In the genomic region with DNA sequence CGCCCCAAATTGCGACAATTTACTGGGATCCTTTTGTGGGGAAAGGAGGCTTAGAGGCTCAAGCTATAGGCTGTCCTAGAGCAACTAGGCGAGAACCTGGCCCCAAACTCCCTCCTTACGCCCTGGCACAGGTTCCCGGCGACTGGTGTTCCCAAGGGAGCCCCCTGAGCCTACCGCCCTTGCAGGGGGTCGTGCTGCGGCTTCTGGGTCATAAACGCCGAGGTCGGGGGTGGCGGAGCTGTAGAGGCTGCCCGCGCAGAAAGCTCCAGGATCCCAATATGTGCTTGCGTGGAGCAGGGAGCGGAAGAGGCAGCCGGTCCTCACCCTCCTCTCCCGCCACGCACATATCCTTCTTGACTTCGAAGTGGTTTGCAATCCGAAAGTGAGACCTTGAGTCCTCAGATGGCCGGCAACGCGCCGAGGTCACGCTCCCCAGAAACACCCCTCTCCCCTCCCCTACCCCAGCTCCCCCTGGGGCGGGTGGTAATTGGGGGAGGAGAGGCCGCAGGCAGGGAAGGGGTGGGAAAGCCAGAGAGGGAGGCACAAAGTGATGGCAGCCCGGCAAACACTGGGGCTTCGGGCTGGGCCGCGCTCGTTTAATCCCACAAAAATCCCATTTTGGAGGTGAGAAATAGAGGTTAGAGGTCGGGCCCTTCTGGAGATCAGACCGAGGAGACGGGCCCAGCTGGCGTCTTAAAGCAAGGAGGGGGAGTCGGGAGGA, we compare ENCODE assay signal across 18 cellular contexts. TPM values are rescaled to one million over a fixed set of nuclear protein-coding genes. Genes with fewer than 3 reads are reported as not detected.
DNase-seq lines count a peak whose midpoint lies in the region; ATAC-seq and TF ChIP-seq lines count a peak whose summit lies in the region.
"Had no signal": no experiment of that assay in that cellular context is flagged by ENCODE, and none has a peak within 500 bp of the region (broad histone marks: within the 10 kb centered on the region; RNA-seq: fewer than 3 reads in every experiment).

No MANE protein-coding gene starts in this region.

- intact Hi-C loops in breast epithelium (cut with DNase I; ENCODE audit: low total_unique reads), result no loop called here
- intact Hi-C loops in MCF 10A (cut with micrococcal nuclease), result loop anchor here (5.0 kb wide), 1 partner anchor 207 kb away; no protein-coding TSS in a partner anchor
- intact Hi-C loops in ascending aorta (cut with DNase I), result no loop called here

- peaks cover 12% of the 10 kb centered on the region for H3K4me1 Mint-ChIP-seq in MCF 10A (ENCODE audit: insufficient read depth, unreplicated experiment)

- ATAC-seq in HG03520 (IDR thresholded peaks at IDR 0.05; ENCODE audit: unreplicated experiment), result no peak
- ATAC-seq: stimulated activated memory B cell treated with anti-CD40 and anti-IgM and Interleukin-4, amounts not matched to agents 10 μg/mL and 1 μg/mL and 100 μg/mL, for 72 hours had no signal

- H3K36me3 Mint-ChIP-seq in MCF 10A (ENCODE audit: insufficient read depth, unreplicated experiment), result no peaks in the 10 kb centered on the region
- H3K36me3 Mint-ChIP-seq: mesothelial cell of epicardium; stimulated activated memory B cell treated with anti-CD40 and anti-IgM and Interleukin-4, amounts not matched to agents 10 μg/mL and 1 μg/mL and 100 μg/mL, for 72 hours had no signal

- peak overlapping the region in 2 of 3 donors; percentile 1 to 49 for H3K4me3 ChIP-seq in breast epithelium
- H3K4me3 ChIP-seq in ascending aorta, result peak overlapping the region; percentile 24 to 28
- H3K4me3 ChIP-seq in suprapubic skin, result peak overlapping the region; percentile 23

- H3K27ac ChIP-seq in breast epithelium (no peak overlapping the region), ascending aorta (no peak overlapping the region), suprapubic skin (no peak overlapping the region)
- H3K27ac ChIP-seq: HL-60 had no signal

- H3K4me3 Mint-ChIP-seq in MCF 10A (ENCODE audit: unreplicated experiment), result no peak overlapping the region
- H3K4me3 Mint-ChIP-seq: mesothelial cell of epicardium; stimulated activated memory B cell treated with anti-CD40 and anti-IgM and Interleukin-4, amounts not matched to agents 10 μg/mL and 1 μg/mL and 100 μg/mL, for 72 hours had no signal

- peaks cover 19 to 100% of the 10 kb centered on the region in 2 donors for H3K27me3 ChIP-seq in breast epithelium
- peaks cover 67% of the 10 kb centered on the region for H3K27me3 ChIP-seq in ascending aorta
- peaks cover 100% of the 10 kb centered on the region for H3K27me3 ChIP-seq in suprapubic skin

- POLR2A ChIA-PET in MCF 10A (lab: Yijun Ruan, JAX), result no interaction called here

- TF ChIP-seq CTCF in breast epithelium (IDR thresholded peaks at IDR 0.05) (no peak), MCF 10A (IDR thresholded peaks at IDR 0.05; ENCODE audit: unreplicated experiment) (no peak), ascending aorta (IDR thresholded peaks at IDR 0.05) (no peak), suprapubic skin (IDR thresholded peaks at IDR 0.05) (no peak)

- TF ChIP-seq POLR2A in breast epithelium (IDR thresholded peaks at IDR 0.05) (no peak), suprapubic skin (IDR thresholded peaks at IDR 0.05) (no peak)

- H3K36me3 ChIP-seq in breast epithelium (no peaks in the 10 kb centered on the region), ascending aorta (no peaks in the 10 kb centered on the region), suprapubic skin (no peaks in the 10 kb centered on the region)

- BruUV-seq in MCF 10A (replicated peaks; lab: Mats Ljungman, UMichigan), result no TSS peak

- 23% methylated on average over 27 of the region's 39 CpGs for WGBS in suprapubic skin

- CTCF ChIA-PET in MCF 10A (lab: Yijun Ruan, JAX), result interaction anchor here (0.7 kb wide), 1 partner anchor 74 kb away, joined by 4 read pairs; no protein-coding TSS in a partner anchor

- DNase-seq in breast epithelium (ENCODE audit: low spot score in 2 of 2), result no peak
- DNase-seq in MCF 10A (ENCODE audit: unreplicated experiment), result no peak
- no peak for DNase-seq in ascending aorta (ENCODE audit: low spot score in 2 of 2)
- DNase-seq in left kidney (ENCODE audit: low read depth, low spot score), result peak; percentile 40
- no peak for DNase-seq in suprapubic skin (ENCODE audit: low spot score in 2 of 2)
- DNase-seq in activated gamma-delta T cell treated with Interleukin-2 at 50 U/mL for 16 hours, result no peak
- no peak for DNase-seq in HCEC 1CT
- DNase-seq: activated CD4-positive, alpha-beta T cell treated with anti-CD3 and anti-CD28 coated beads for 4 hours; AML-193; DMS53; hypothalamus; NCI-H2171; SW 1271 had no signal

- H3K9me3 ChIP-seq in breast epithelium, result no peaks in the 10 kb centered on the region
- H3K9me3 ChIP-seq in ascending aorta, result no peaks in the 10 kb centered on the region
- H3K9me3 ChIP-seq in suprapubic skin, result no peaks in the 10 kb centered on the region

- H3K27me3 Mint-ChIP-seq in MCF 10A (ENCODE audit: insufficient read depth, unreplicated experiment), result no peaks in the 10 kb centered on the region

- H3K4me1 ChIP-seq in breast epithelium, result peaks cover 8 to 24% of the 10 kb centered on the region in 2 donors
- peaks cover 17 to 39% of the 10 kb centered on the region in 2 donors for H3K4me1 ChIP-seq in ascending aorta
- H3K4me1 ChIP-seq in suprapubic skin, result peaks cover 65% of the 10 kb centered on the region

- no peak for TF ChIP-seq EP300 in suprapubic skin (IDR thresholded peaks at IDR 0.05)

- H3K27ac Mint-ChIP-seq in MCF 10A (ENCODE audit: low read depth, unreplicated experiment), result no peak overlapping the region
- H3K27ac Mint-ChIP-seq: mesothelial cell of epicardium; stimulated activated memory B cell treated with anti-CD40 and anti-IgM and Interleukin-4, amounts not matched to agents 10 μg/mL and 1 μg/mL and 100 μg/mL, for 72 hours had no signal

- H3K9me3 Mint-ChIP-seq in MCF 10A (ENCODE audit: unreplicated experiment), result no peaks in the 10 kb centered on the region
- H3K9me3 Mint-ChIP-seq: mesothelial cell of epicardium; stimulated activated memory B cell treated with anti-CD40 and anti-IgM and Interleukin-4, amounts not matched to agents 10 μg/mL and 1 μg/mL and 100 μg/mL, for 72 hours had no signal

RNA-seq across cellular contexts. Expression of a gene that starts 6.2 kb away (rescaled TPM):
- under 1 TPM; 0.15 to 0.33 (median 0.32) TPM for total RNA-seq in breast epithelium
- total RNA-seq in MCF 10A (2022), result 11.2 and 14.4 TPM in 2 replicates
- not detected for total RNA-seq in ascending aorta
- 1 to 10 TPM in 1 of 4 donors, not detected in 3; 1.2 TPM for total RNA-seq in suprapubic skin
- total RNA-seq: mesothelial cell of epicardium, OCI-LY7 had no signal
